ENCODE assay signal across 8 cellular contexts in genomic region chr7:150357277-150357676, GRCh38. TPM values are rescaled to one million over a fixed set of nuclear protein-coding genes. Genes with fewer than 3 reads are reported as not detected.
A peak's percentile ranks its signal among the peaks of the same experiment; 100 is the strongest.
DNase-seq lines count a peak whose midpoint lies in the region; ATAC-seq, FAIRE-seq and TF ChIP-seq lines count a peak whose summit lies in the region.

No MANE protein-coding gene starts in this region.

- H3K36me3 ChIP-seq in DOHH2 (ENCODE audit: control insufficient read depth, low read length) (no peaks in the 10 kb centered on the region), SU-DHL-6 (ENCODE audit: low read length) (no peaks in the 10 kb centered on the region), astrocyte (ENCODE audit: insufficient read depth, low read length) (no peaks in the 10 kb centered on the region), vagina (no peaks in the 10 kb centered on the region)

- H3K4me1 ChIP-seq in DOHH2 (ENCODE audit: control insufficient read depth, low read length) (peaks cover 47% of the 10 kb centered on the region), astrocyte (ENCODE audit: insufficient read depth, low read length) (peaks cover 2% of the 10 kb centered on the region), vagina (peaks cover 4% of the 10 kb centered on the region)

- H4K20me1 ChIP-seq in DOHH2 (ENCODE audit: control insufficient read depth, insufficient read depth, low read depth, low read length) (no peaks in the 10 kb centered on the region), SU-DHL-6 (ENCODE audit: low read depth, low read length) (no peaks in the 10 kb centered on the region), astrocyte (ENCODE audit: insufficient read depth, low read length) (no peaks in the 10 kb centered on the region)

- H3K36me3 Mint-ChIP-seq in astrocyte (ENCODE audit: low read depth, unreplicated experiment): no peaks in the 10 kb centered on the region

- no peaks in the 10 kb centered on the region for H3K27me3 Mint-ChIP-seq in astrocyte (ENCODE audit: low read depth, unreplicated experiment)

- H3K27ac ChIP-seq in DOHH2 (ENCODE audit: low read depth, low read length) (peak overlapping the region; percentile 21; the same call in 1 of the 2 replicates), SU-DHL-6 (ENCODE audit: low read depth, low read length) (no peak overlapping the region), astrocyte (ENCODE audit: low read depth, low read length) (no peak overlapping the region), RWPE1 (no peak overlapping the region), vagina (no peak overlapping the region)

- peaks cover 19% of the 10 kb centered on the region for H3F3A ChIP-seq in DOHH2 (ENCODE audit: control insufficient read depth, insufficient read depth)
- no peaks in the 10 kb centered on the region for H3F3A ChIP-seq in SU-DHL-6 (ENCODE audit: insufficient read depth)

- ATAC-seq in HG03064 (IDR thresholded peaks at IDR 0.05; ENCODE audit: low read depth, unreplicated experiment) (peak; percentile 53), GM19035 (IDR thresholded peaks at IDR 0.05; ENCODE audit: unreplicated experiment) (no peak)

- H3K27me3 ChIP-seq in DOHH2 (ENCODE audit: control insufficient read depth, low read length) (no peaks in the 10 kb centered on the region), SU-DHL-6 (ENCODE audit: low read length) (0 out of 2 replicates have a peak, but pooled peaks cover 3% of the 10 kb centered on the region), astrocyte (ENCODE audit: insufficient read depth, low read length) (no peaks in the 10 kb centered on the region), vagina (no peaks in the 10 kb centered on the region)

- intact Hi-C loops in vagina (cut with DNase I): no loop called here

- peaks cover 5% of the 10 kb centered on the region for H3K4me1 Mint-ChIP-seq in astrocyte (ENCODE audit: low read depth, unreplicated experiment)

- CTCF ChIA-PET in RWPE1 (lab: Yijun Ruan, JAX): no interaction called here

- DNase-seq in astrocyte (ENCODE audit: low read depth) (no peak), RWPE1 (ENCODE audit: low spot score) (no peak), vagina (ENCODE audit: extremely low spot score in 2 of 2) (no peak)
- peak; percentile 28 to 46 for DNase-seq in stimulated activated CD8-positive, alpha-beta memory T cell treated with anti-CD3 and anti-CD28 coated beads, Interleukin-7, amount 100 ng/mL, for 1 hour (ENCODE audit: low read depth in 2 of 2)

- H3K9me2 ChIP-seq in DOHH2 (replicated peaks; ENCODE audit: control insufficient read depth, low read length) (no peaks in the 10 kb centered on the region), SU-DHL-6 (replicated peaks; ENCODE audit: insufficient read depth, low read length) (no peaks in the 10 kb centered on the region)

- H3K4me2 ChIP-seq in DOHH2 (ENCODE audit: low read length) (peak overlapping the region; percentile 47), SU-DHL-6 (ENCODE audit: low read depth, low read length, poor library complexity, severe bottlenecking) (peak overlapping the region; percentile 6), astrocyte (ENCODE audit: low read length) (no peak overlapping the region)

- H3K79me2 ChIP-seq in DOHH2 (ENCODE audit: control insufficient read depth, low read length) (no peaks in the 10 kb centered on the region), SU-DHL-6 (ENCODE audit: insufficient read depth, low read length) (no peaks in the 10 kb centered on the region), astrocyte (ENCODE audit: insufficient read depth, low read length) (no peaks in the 10 kb centered on the region)

- TF ChIP-seq POLR2A in vagina (IDR thresholded peaks at IDR 0.05): no peak

- FAIRE-seq in astrocyte (lab: Jason Lieb, UNC): no peak

- TF ChIP-seq CTCF in DOHH2 (IDR thresholded peaks at IDR 0.05; ENCODE audit: low read depth, low read length, poor library complexity, severe bottlenecking) (no peak), SU-DHL-6 (IDR thresholded peaks at IDR 0.05; ENCODE audit: insufficient read depth, low read length, poor library complexity, severe bottlenecking) (no peak), astrocyte (IDR thresholded peaks at IDR 0.05; ENCODE audit: insufficient read depth, low read depth, low read length) (no peak), RWPE1 (conservative IDR thresholded peaks at IDR 0.05; ENCODE audit: low read depth) (no peak), vagina (IDR thresholded peaks at IDR 0.05) (no peak)

- no peak overlapping the region for H2AFZ ChIP-seq in SU-DHL-6 (ENCODE audit: low read depth, low read length, severe bottlenecking)
- H2AFZ ChIP-seq in astrocyte (ENCODE audit: low read depth, low read length): peak overlapping the region; percentile 1

- H3K4me3 ChIP-seq in DOHH2 (ENCODE audit: low read length) (peak overlapping the region; percentile 26; the same call in 1 of the 2 replicates), SU-DHL-6 (ENCODE audit: insufficient read depth, low read length, poor library complexity, severe bottlenecking) (no peak overlapping the region), astrocyte (ENCODE audit: insufficient read depth, low read depth, low read length) (no peak overlapping the region), vagina (no peak overlapping the region)

- H3K9me3 Mint-ChIP-seq in astrocyte (ENCODE audit: unreplicated experiment): no peaks in the 10 kb centered on the region

- no peak overlapping the region for H3K9ac ChIP-seq in SU-DHL-6 (ENCODE audit: low read length)
- no peak overlapping the region for H3K9ac ChIP-seq in astrocyte (ENCODE audit: low read length)

- no peak overlapping the region for H3K4me3 Mint-ChIP-seq in astrocyte (ENCODE audit: unreplicated experiment)

- H3K27ac Mint-ChIP-seq in astrocyte (ENCODE audit: unreplicated experiment): no peak overlapping the region

- H3K9me3 ChIP-seq in DOHH2 (ENCODE audit: control insufficient read depth, insufficient read depth, low read length) (no peaks in the 10 kb centered on the region), SU-DHL-6 (ENCODE audit: insufficient read depth, low read length) (no peaks in the 10 kb centered on the region), astrocyte (ENCODE audit: insufficient read depth, low read depth, low read length) (no peaks in the 10 kb centered on the region), vagina (no peaks in the 10 kb centered on the region)

- POLR2A ChIA-PET in RWPE1 (lab: Yijun Ruan, JAX; ENCODE audit: low non-redundant PET): no interaction called here

RNA-seq across cellular contexts. Expression of gene REPIN1, which starts 11.3 kb away (rescaled TPM):
- total RNA-seq in astrocyte (80.1 and 95.3 TPM in 2 replicates), vagina (49.4 TPM)

RNA-seq across cellular contexts. Expression of gene RARRES2, which starts 15.8 kb away (rescaled TPM):
- total RNA-seq in astrocyte: 19.4 and 21.7 TPM in 2 replicates
- total RNA-seq in vagina: 305 TPM

RNA-seq across cellular contexts. Expression of gene ZNF775, which starts 21.9 kb away (rescaled TPM):
- total RNA-seq in astrocyte (6.4 and 6.5 TPM in 2 replicates), vagina (4.4 TPM)

RNA-seq across cellular contexts. Expression of gene ACTR3C, which starts 33.9 kb away (rescaled TPM):
- total RNA-seq in astrocyte (0.25 TPM in 1 of 2 replicates, not detected in the other), vagina (24.1 TPM)

RNA-seq across cellular contexts. Expression of gene LRRC61, which starts 34.1 kb away (rescaled TPM):
- 0.24 and 0.45 TPM in 2 replicates for total RNA-seq in astrocyte
- total RNA-seq in vagina: 14.0 TPM

Comparison
In these comparisons a context has a peak if more than half of its experiments do, and no peak if none do; other contexts are left out.
1. DNase-seq: peak in stimulated activated CD8-positive, alpha-beta memory T cell treated with anti-CD3 and anti-CD28 coated beads, Interleukin-7, amount 100 ng/mL, for 1 hour (2 of 2); none in astrocyte (single experiment), RWPE1 (single experiment) and vagina (0 of 2).
2. RNA of gene RARRES2, which starts 15.8 kb away (total RNA-seq): 305 TPM in vagina (single experiment); 19.4 to 21.7 TPM in astrocyte; every median in the first group is over 10 times any median in the second.